In the genomic region with DNA sequence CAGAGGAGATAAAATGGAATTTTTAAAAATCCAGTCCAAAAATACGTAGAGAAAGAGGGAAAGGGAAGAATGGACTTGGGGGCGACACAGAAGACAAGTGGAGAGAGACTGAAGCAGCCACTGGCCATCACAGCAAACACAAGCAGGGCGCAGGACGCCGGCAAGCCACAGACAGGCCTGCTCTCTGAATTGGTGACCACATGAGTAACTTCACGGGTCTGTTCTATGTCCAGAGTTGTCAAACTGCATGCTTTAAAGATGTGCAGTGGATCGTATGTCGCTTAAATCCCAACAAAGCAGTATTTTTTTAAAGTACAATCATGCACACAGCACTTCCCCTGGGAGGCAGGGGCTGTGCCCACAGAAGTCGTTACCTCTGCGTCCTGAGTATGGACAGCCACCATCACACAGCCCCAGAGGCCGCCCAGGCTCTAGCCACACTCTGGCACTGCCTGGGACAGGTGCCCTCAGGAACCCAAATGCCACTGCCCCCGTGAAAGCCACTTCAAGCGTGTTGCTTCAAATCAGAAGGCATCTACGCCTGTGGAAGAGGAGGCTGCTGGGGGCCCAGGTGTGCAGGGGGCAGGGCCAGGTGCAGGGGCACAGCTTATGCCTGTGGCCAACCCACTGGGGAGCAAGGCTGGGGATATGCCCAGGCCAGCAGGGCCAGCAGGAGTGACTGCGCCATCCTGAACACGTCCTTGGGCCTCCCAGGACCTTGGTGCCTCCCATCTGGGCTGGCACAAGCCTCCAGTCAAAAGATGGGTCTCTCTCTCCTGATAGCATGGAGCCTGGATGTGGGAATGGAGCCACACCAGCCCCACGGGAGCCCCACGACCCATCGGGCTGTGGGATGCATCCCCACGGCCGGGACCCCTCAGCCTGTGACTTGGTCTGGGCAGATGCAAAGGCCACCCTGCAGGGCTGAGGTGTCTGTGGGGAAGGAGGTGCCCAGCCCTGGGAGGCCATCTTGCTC, we compare ENCODE assay signal across 1 cellular context.
TF ChIP-seq lines count a peak whose summit lies in the region.

No MANE protein-coding gene starts in this region.

TF ChIP-seq in IMR-90, 13 proteins besides CTCF, POLR2A, EP300 and RAD21:
- TF ChIP-seq BHLHE40 (IDR thresholded peaks at IDR 0.05; ENCODE audit: low read depth, low read length) (no peak), NFE2L2 (IDR thresholded peaks at IDR 0.05; ENCODE audit: low read depth, low read length) (no peak), MAZ (IDR thresholded peaks at IDR 0.05; ENCODE audit: borderline replicate concordance, low read depth, low read length) (no peak), CHD1 (IDR thresholded peaks at IDR 0.05; ENCODE audit: low read depth, low read length) (no peak), RCOR1 (IDR thresholded peaks at IDR 0.05; ENCODE audit: insufficient replicate concordance, low read length) (no peak), RFX5 (IDR thresholded peaks at IDR 0.05; ENCODE audit: low read depth, low read length) (no peak), MAFK (IDR thresholded peaks at IDR 0.05; ENCODE audit: low read depth, low read length) (no peak)
- TF ChIP-seq, protein P1, sequence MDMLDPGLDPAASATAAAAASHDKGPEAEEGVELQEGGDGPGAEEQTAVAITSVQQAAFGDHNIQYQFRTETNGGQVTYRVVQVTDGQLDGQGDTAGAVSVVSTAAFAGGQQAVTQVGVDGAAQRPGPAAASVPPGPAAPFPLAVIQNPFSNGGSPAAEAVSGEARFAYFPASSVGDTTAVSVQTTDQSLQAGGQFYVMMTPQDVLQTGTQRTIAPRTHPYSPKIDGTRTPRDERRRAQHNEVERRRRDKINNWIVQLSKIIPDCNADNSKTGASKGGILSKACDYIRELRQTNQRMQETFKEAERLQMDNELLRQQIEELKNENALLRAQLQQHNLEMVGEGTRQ (IDR thresholded peaks at IDR 0.05; ENCODE audit: low read depth, low read length), result no peak
